Comparison of ENCODE assay signal across 28 cellular contexts in genomic region chr18:76323891-76324290, GRCh38.
"Had no signal": no experiment of that assay in that cellular context is flagged by ENCODE, and none has a peak within 500 bp of the region (broad histone marks: within the 10 kb centered on the region; RNA-seq: fewer than 3 reads in every experiment).

No MANE protein-coding gene starts in this region.

- H3K9me3 Mint-ChIP-seq: activated CD4-positive, alpha-beta memory T cell treated with anti-CD3 and anti-CD28 coated beads, Interleukin-2, amount 10 ng/mL, durations not matched to agents 7 days and 5 days; activated CD4-positive, alpha-beta T cell treated with anti-CD3 and anti-CD28 coated beads, Interleukin-2, amount 10 ng/mL, durations not matched to agents 24 days and 14 days; activated naive CD4-positive, alpha-beta T cell treated with anti-CD3 and anti-CD28 coated beads, Interleukin-2, amount 10 ng/mL, durations not matched to agents 7 days and 5 days; activated naive CD4-positive, alpha-beta T cell treated with anti-CD3 and anti-CD28 coated beads, Interleukin-2, amount 50 U/mL, for 72 hours; activated naive CD8-positive, alpha-beta T cell treated with anti-CD3 and anti-CD28 coated beads, Interleukin-2, amount 10 ng/mL, durations not matched to agents 7 days and 5 days; activated T-cell treated with anti-CD3 and anti-CD28 coated beads, Interleukin-2, amount 50 U/mL, for 24 hours; activated T-cell treated with anti-CD3 and anti-CD28 coated beads, Interleukin-2, amount 50 U/mL, for 72 hours; effector memory CD8-positive, alpha-beta T cell had no signal

- H3K27ac ChIP-seq: ascending aorta, brain microvascular endothelial cell, epithelial cell of prostate, esophagus squamous epithelium had no signal

- H3K4me1 ChIP-seq: ascending aorta, esophagus squamous epithelium had no signal

- H3K36me3 Mint-ChIP-seq: activated naive CD4-positive, alpha-beta T cell treated with anti-CD3 and anti-CD28 coated beads, Interleukin-2, amount 10 ng/mL, durations not matched to agents 7 days and 5 days; activated naive CD8-positive, alpha-beta T cell treated with anti-CD3 and anti-CD28 coated beads, Interleukin-2, amount 10 ng/mL, durations not matched to agents 7 days and 5 days had no signal

- H3K4me1 Mint-ChIP-seq: activated CD4-positive, alpha-beta memory T cell treated with anti-CD3 and anti-CD28 coated beads, Interleukin-2, amount 10 ng/mL, durations not matched to agents 7 days and 5 days; activated CD4-positive, alpha-beta T cell treated with anti-CD3 and anti-CD28 coated beads for 36 hours; activated CD4-positive, alpha-beta T cell treated with anti-CD3 and anti-CD28 coated beads, Interleukin-2, amount 10 ng/mL, durations not matched to agents 24 days and 14 days; activated naive CD4-positive, alpha-beta T cell treated with anti-CD3 and anti-CD28 coated beads, Interleukin-2, amount 10 ng/mL, durations not matched to agents 7 days and 5 days; activated naive CD8-positive, alpha-beta T cell treated with anti-CD3 and anti-CD28 coated beads, Interleukin-2, amount 10 ng/mL, durations not matched to agents 7 days and 5 days had no signal

- DNase-seq: activated CD4-positive, alpha-beta memory T cell treated with anti-CD3 and anti-CD28 coated beads, Interleukin-2, amount 10 ng/mL, durations not matched to agents 7 days and 5 days; activated CD4-positive, alpha-beta T cell treated with anti-CD3 and anti-CD28 coated beads for 36 hours; activated CD4-positive, alpha-beta T cell treated with anti-CD3 and anti-CD28 coated beads, Interleukin-2, amount 10 ng/mL, durations not matched to agents 24 days and 14 days; activated CD4-positive, CD25-positive, alpha-beta regulatory T cell; activated CD4-positive, CD25-positive, alpha-beta regulatory T cell treated with anti-CD3 and anti-CD28 coated beads, Interleukin-2, amount 50 U/mL, for 72 hours; activated CD8-positive, alpha-beta memory T cell treated with anti-CD3 and anti-CD28 coated beads, Interleukin-2, amount 50 U/mL, for 48 hours; activated gamma-delta T cell; activated naive CD4-positive, alpha-beta T cell; activated naive CD4-positive, alpha-beta T cell treated with anti-CD3 and anti-CD28 coated beads, Interleukin-2, amount 10 ng/mL, durations not matched to agents 7 days and 5 days; activated naive CD8-positive, alpha-beta T cell treated with anti-CD3 and anti-CD28 coated beads, Interleukin-2, amount 10 ng/mL, durations not matched to agents 7 days and 5 days; activated T-cell treated with anti-CD3 and anti-CD28 coated beads for 4 hours; activated T-cell treated with anti-CD3 and anti-CD28 coated beads, Interleukin-2, amount 50 U/mL, for 24 hours; activated T-cell treated with anti-CD3 and anti-CD28 coated beads, Interleukin-2, amount 50 U/mL, for 72 hours; brain microvascular endothelial cell; caudate nucleus; cortex of kidney; dermis blood vessel endothelial cell; effector CD4-positive, alpha-beta T cell; effector memory CD8-positive, alpha-beta T cell; esophagus squamous epithelium; head of caudate nucleus; T-helper 2 cell had no signal

- H3K4me3 ChIP-seq: ascending aorta, esophagus squamous epithelium had no signal

- H3K4me3 Mint-ChIP-seq: activated CD4-positive, alpha-beta memory T cell treated with anti-CD3 and anti-CD28 coated beads, Interleukin-2, amount 10 ng/mL, durations not matched to agents 7 days and 5 days; activated CD4-positive, alpha-beta T cell treated with anti-CD3 and anti-CD28 coated beads for 36 hours; activated CD4-positive, alpha-beta T cell treated with anti-CD3 and anti-CD28 coated beads, Interleukin-2, amount 10 ng/mL, durations not matched to agents 24 days and 14 days; activated naive CD4-positive, alpha-beta T cell treated with anti-CD3 and anti-CD28 coated beads, Interleukin-2, amount 10 ng/mL, durations not matched to agents 7 days and 5 days; activated naive CD8-positive, alpha-beta T cell treated with anti-CD3 and anti-CD28 coated beads, Interleukin-2, amount 10 ng/mL, durations not matched to agents 7 days and 5 days; activated T-cell treated with anti-CD3 and anti-CD28 coated beads, Interleukin-2, amount 50 U/mL, for 24 hours; activated T-cell treated with anti-CD3 and anti-CD28 coated beads, Interleukin-2, amount 50 U/mL, for 72 hours; effector memory CD8-positive, alpha-beta T cell had no signal

- H3K27me3 ChIP-seq: ascending aorta, brain microvascular endothelial cell had no signal

- H3K36me3 ChIP-seq: ascending aorta, brain microvascular endothelial cell, esophagus squamous epithelium had no signal

- H3K27ac Mint-ChIP-seq: activated CD4-positive, alpha-beta memory T cell treated with anti-CD3 and anti-CD28 coated beads, Interleukin-2, amount 10 ng/mL, durations not matched to agents 7 days and 5 days; activated CD4-positive, alpha-beta T cell treated with anti-CD3 and anti-CD28 coated beads for 36 hours; activated CD4-positive, alpha-beta T cell treated with anti-CD3 and anti-CD28 coated beads, Interleukin-2, amount 10 ng/mL, durations not matched to agents 24 days and 14 days; activated naive CD4-positive, alpha-beta T cell treated with anti-CD3 and anti-CD28 coated beads, Interleukin-2, amount 10 ng/mL, durations not matched to agents 7 days and 5 days; activated naive CD8-positive, alpha-beta T cell treated with anti-CD3 and anti-CD28 coated beads, Interleukin-2, amount 10 ng/mL, durations not matched to agents 7 days and 5 days; activated T-cell treated with anti-CD3 and anti-CD28 coated beads, Interleukin-2, amount 50 U/mL, for 24 hours; activated T-cell treated with anti-CD3 and anti-CD28 coated beads, Interleukin-2, amount 50 U/mL, for 72 hours; effector memory CD8-positive, alpha-beta T cell had no signal

- H3K9me3 ChIP-seq: ascending aorta, esophagus squamous epithelium had no signal

- H3K27me3 Mint-ChIP-seq: activated CD4-positive, alpha-beta memory T cell treated with anti-CD3 and anti-CD28 coated beads, Interleukin-2, amount 10 ng/mL, durations not matched to agents 7 days and 5 days had no signal

- FAIRE-seq: colon, endothelial cell of umbilical vein, frontal cortex had no signal

- ATAC-seq: activated CD4-positive, alpha-beta T cell treated with anti-CD3 and anti-CD28 coated beads for 36 hours; activated naive CD4-positive, alpha-beta T cell treated with anti-CD3 and anti-CD28 coated beads, Interleukin-2, amount 50 U/mL, for 72 hours; activated T-cell treated with anti-CD3 and anti-CD28 coated beads, Interleukin-2, amount 50 U/mL, for 72 hours; effector memory CD8-positive, alpha-beta T cell had no signal
